ENCODE assay signal across 10 cellular contexts in the genomic region with DNA sequence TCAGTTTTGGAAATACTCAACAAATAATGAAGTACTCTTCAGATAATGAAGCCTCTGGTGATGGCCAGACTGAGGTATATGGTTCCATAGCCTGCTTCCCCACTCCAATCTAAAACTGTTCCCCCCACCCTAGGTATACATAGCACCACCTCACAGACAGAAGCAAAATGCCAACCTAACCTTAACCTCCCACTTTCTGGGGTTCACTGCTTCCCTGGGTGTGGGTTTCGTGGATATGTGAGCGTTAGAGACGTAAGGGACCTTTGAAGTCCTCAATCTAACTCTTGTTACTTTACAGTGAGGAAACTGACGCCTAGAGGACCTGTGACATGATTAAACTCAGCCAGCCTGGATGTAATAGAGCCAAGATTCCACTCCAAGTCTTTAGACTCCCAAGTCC. TPM values are rescaled to one million over a fixed set of nuclear protein-coding genes. Genes with fewer than 3 reads are reported as not detected.
A peak's percentile ranks its signal among the peaks of the same experiment; 100 is the strongest.
DNase-seq lines count a peak whose midpoint lies in the region; ATAC-seq and TF ChIP-seq lines count a peak whose summit lies in the region.
"Had no signal": no experiment of that assay in that cellular context is flagged by ENCODE, and none has a peak within 500 bp of the region (broad histone marks: within the 10 kb centered on the region; RNA-seq: fewer than 3 reads in every experiment).

No MANE protein-coding gene starts in this region.

- intact Hi-C loops in right cardiac atrium (cut with DNase I): no loop called here
- intact Hi-C loops in Right ventricle myocardium superior (cut with DNase I): no loop called here

- H3K4me3 Mint-ChIP-seq in memory B cell: peak overlapping the region; percentile 99
- H3K4me3 Mint-ChIP-seq in type B pancreatic cell: peak overlapping the region; percentile 95

- no peaks in the 10 kb centered on the region for H3K27me3 Mint-ChIP-seq in memory B cell
- no peaks in the 10 kb centered on the region for H3K27me3 Mint-ChIP-seq in type B pancreatic cell

- TF ChIP-seq CTCF in type B pancreatic cell (conservative IDR thresholded peaks at IDR 0.05): no peak

- H3K27ac Mint-ChIP-seq in memory B cell (peak overlapping the region; percentile 94), type B pancreatic cell (peak overlapping the region; percentile 9)

- peak overlapping the region; percentile 94 for H3K9ac ChIP-seq in adipocyte (ENCODE audit: low read length)

- peaks cover 43% of the 10 kb centered on the region for H3K36me3 ChIP-seq in adipocyte (ENCODE audit: control insufficient read depth, insufficient read depth, low read length, severe bottlenecking)

- ATAC-seq in right cardiac atrium (no peak), Right ventricle myocardium superior (ENCODE audit: poor library complexity) (no peak), memory B cell (ENCODE audit: low read depth) (no peak)

- H3K27me3 ChIP-seq in right cardiac atrium (ENCODE audit: control insufficient read depth, insufficient read depth) (no peaks in the 10 kb centered on the region), adipocyte (replicated peaks; ENCODE audit: control insufficient read depth, insufficient read depth, low read length) (no peaks in the 10 kb centered on the region)
- H3K27me3 ChIP-seq: neutrophil, tibial artery had no signal

- H3K4me1 Mint-ChIP-seq in memory B cell (peaks cover 17% of the 10 kb centered on the region), type B pancreatic cell (ENCODE audit: unreplicated experiment) (peaks cover 27% of the 10 kb centered on the region)

- H3K9me3 ChIP-seq in right cardiac atrium (ENCODE audit: control insufficient read depth, low read length) (no peaks in the 10 kb centered on the region), adipocyte (ENCODE audit: control insufficient read depth, low read length) (no peaks in the 10 kb centered on the region)
- H3K9me3 ChIP-seq: neutrophil, tibial artery had no signal

- H3K4me3 ChIP-seq in right cardiac atrium (ENCODE audit: low read length) (peak overlapping the region; percentile 73), adipocyte (ENCODE audit: low read length) (peak overlapping the region; percentile 97)

- WGBS in right cardiac atrium: 70% methylated on average over 4 of the region's 4 CpGs

- H3K36me3 Mint-ChIP-seq in memory B cell (peaks cover 11% of the 10 kb centered on the region), type B pancreatic cell (peaks cover 17% of the 10 kb centered on the region)

- no peak overlapping the region for H3K27ac ChIP-seq in right cardiac atrium (ENCODE audit: low read length)
- H3K27ac ChIP-seq: neutrophil had no signal

- H3K9me3 Mint-ChIP-seq in memory B cell (no peaks in the 10 kb centered on the region), type B pancreatic cell (no peaks in the 10 kb centered on the region)

- peaks cover 2% of the 10 kb centered on the region for H3K4me1 ChIP-seq in right cardiac atrium (ENCODE audit: control insufficient read depth, insufficient read depth, low read length)
- H3K4me1 ChIP-seq in adipocyte (ENCODE audit: control insufficient read depth, insufficient read depth, low read length): peaks cover 22% of the 10 kb centered on the region

- DNase-seq in right cardiac atrium (peak in 1 of 3 donors; percentile 17), Right ventricle myocardium superior (no peak), adipocyte (ENCODE audit: low read depth) (no peak), memory B cell (ENCODE audit: low spot score in 2 of 2) (no peak), type B pancreatic cell (ENCODE audit: extremely low spot score, unreplicated experiment) (no peak), amniotic stem cell (lab: John Stamatoyannopoulos, UW) (no peak), NCI-H82 (lab: John Stamatoyannopoulos, UW) (no peak), NCI-H187 (lab: John Stamatoyannopoulos, UW) (no peak)
- DNase-seq: tibial artery had no signal

RNA-seq across cellular contexts. Expression of a gene that starts 1.4 kb away (rescaled TPM):
- total RNA-seq in right cardiac atrium (10 to 100 TPM; 31.8 to 42.4 (median 35.9) TPM), Right ventricle myocardium superior (16.3 TPM), type B pancreatic cell (ENCODE audit: low replicate concordance) (73.5 and 75.1 TPM in 2 replicates)
- 36.2 TPM for polyA plus RNA-seq in right cardiac atrium

RNA-seq across cellular contexts. Expression of a gene that starts 34.7 kb away (rescaled TPM):
- 100 to 1,000 TPM in 1 of 4 donors, 10 to 100 TPM in 3; 59.8 to 122 (median 62.7) TPM for total RNA-seq in right cardiac atrium
- polyA plus RNA-seq in right cardiac atrium: 47.4 TPM
- total RNA-seq in Right ventricle myocardium superior: 54.7 TPM
- 122 and 153 TPM in 2 replicates for total RNA-seq in type B pancreatic cell (ENCODE audit: low replicate concordance)
